In genomic region chr4:105662935-105663675, GRCh38 we compare ENCODE assay signal across 25 cellular contexts.
"Had no signal": no experiment of that assay in that cellular context is flagged by ENCODE, and none has a peak within 500 bp of the region (broad histone marks: within the 10 kb centered on the region; RNA-seq: fewer than 3 reads in every experiment).

No MANE protein-coding gene starts in this region.

- H2AFZ ChIP-seq: hepatocyte, neural progenitor cell had no signal

- ATAC-seq: activated naive CD4-positive, alpha-beta T cell treated with anti-CD3 and anti-CD28 coated beads, Interleukin-2, amount 50 U/mL, for 72 hours; activated T-helper 17 cell treated with anti-CD3 and anti-CD28 coated beads, Interleukin-2, amount 50 U/mL, for 72 hours; naive thymus-derived CD8-positive, alpha-beta T cell had no signal

- FAIRE-seq: TTC549 had no signal

- H3K27me3 ChIP-seq: esophagus muscularis mucosa, hepatocyte, neural progenitor cell, testis, vagina had no signal

- H3K27ac ChIP-seq: esophagus muscularis mucosa, hepatocyte, left ventricle myocardium inferior, neural progenitor cell, spleen, testis, vagina, WERI-Rb-1 had no signal

- H3K79me2 ChIP-seq: hepatocyte had no signal

- H3K9me3 ChIP-seq: esophagus muscularis mucosa, left ventricle myocardium inferior, spleen, testis, vagina had no signal

- H3K9ac ChIP-seq: neural progenitor cell had no signal

- DNase-seq: activated CD4-positive, CD25-positive, alpha-beta regulatory T cell treated with anti-CD3 and anti-CD28 coated beads, Interleukin-2, amount 50 U/mL, for 72 hours; activated CD8-positive, alpha-beta memory T cell treated with anti-CD3 and anti-CD28 coated beads, Interleukin-2, amount 50 U/mL, for 4 hours; activated T-cell treated with anti-CD3 and anti-CD28 coated beads, Interleukin-2, amount 50 U/mL, for 24 hours; aorta; dermis blood vessel endothelial cell; glutamatergic neuron; immature natural killer cell; kidney glomerular epithelial cell; left ventricle myocardium inferior; mammary epithelial cell; naive thymus-derived CD8-positive, alpha-beta T cell; retina; spleen; stimulated activated CD4-positive, alpha-beta T cell treated with anti-CD3 and anti-CD28 coated beads, Interleukin-4, amount 100 ng/mL, for 1 hour; stimulated activated naive CD4-positive, alpha-beta T cell; testis; trophoblast cell; WERI-Rb-1 had no signal

- H3K4me2 ChIP-seq: hepatocyte, neural progenitor cell had no signal

- H3K4me3 ChIP-seq: esophagus muscularis mucosa, hepatocyte, left ventricle myocardium inferior, neural progenitor cell, spleen, testis, vagina had no signal

- H3K4me1 ChIP-seq: esophagus muscularis mucosa, left ventricle myocardium inferior, neural progenitor cell, spleen, testis, vagina had no signal

- H3K36me3 ChIP-seq: esophagus muscularis mucosa, left ventricle myocardium inferior, neural progenitor cell, spleen, vagina, WERI-Rb-1 had no signal
